ENCODE assay signal across 8 cellular contexts in the genomic region with DNA sequence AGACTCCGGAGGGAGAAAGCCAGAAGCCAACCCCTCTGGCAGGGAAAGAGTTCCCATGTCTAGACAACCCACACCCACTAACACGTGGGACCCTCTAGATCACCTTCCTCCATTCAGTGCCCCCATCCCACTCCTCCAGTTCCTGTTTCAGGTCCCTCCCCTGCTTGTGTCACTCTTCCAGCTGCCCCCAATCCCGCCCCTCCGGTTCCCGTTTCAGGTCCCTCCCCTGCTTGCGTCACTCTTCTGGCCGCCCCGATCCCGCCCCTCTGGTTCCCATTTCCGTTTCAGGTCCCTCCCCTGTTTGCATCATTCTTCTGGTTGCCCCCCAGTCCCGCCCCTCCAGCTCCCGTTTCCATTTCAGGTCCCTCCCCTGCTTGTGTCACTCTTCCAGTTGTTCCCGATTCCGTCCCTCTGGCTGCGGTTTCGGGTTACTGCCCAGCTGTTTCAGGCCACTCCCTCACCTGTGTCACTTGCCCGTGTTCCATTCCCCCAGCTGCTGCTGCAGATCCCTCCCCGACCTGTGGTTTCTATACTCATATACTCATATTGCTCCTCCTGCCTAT.
DNase-seq lines count a peak whose midpoint lies in the region; ATAC-seq and TF ChIP-seq lines count a peak whose summit lies in the region.

No MANE protein-coding gene starts in this region.

- peaks cover 16% of the 10 kb centered on the region for H3K36me3 Mint-ChIP-seq in Caco-2 (ENCODE audit: insufficient read depth, unreplicated experiment)
- no peaks in the 10 kb centered on the region for H3K36me3 Mint-ChIP-seq in activated naive CD4-positive, alpha-beta T cell treated with anti-CD3 and anti-CD28 coated beads, Interleukin-2, amount 50 U/mL, for 72 hours

- H3K9me3 ChIP-seq in Caco-2, result no peaks in the 10 kb centered on the region
- no peaks in the 10 kb centered on the region for H3K9me3 ChIP-seq in MG63
- H3K9me3 ChIP-seq in osteoblast (ENCODE audit: low read depth, low read length), result no peaks in the 10 kb centered on the region
- H3K9me3 ChIP-seq in testis, result no peaks in the 10 kb centered on the region

- peaks cover 17% of the 10 kb centered on the region for H3K4me1 Mint-ChIP-seq in Caco-2 (ENCODE audit: low read depth, unreplicated experiment)

- DNase-seq in Caco-2, result peak; percentile 90 to 96
- peak; percentile 81 for DNase-seq in MG63
- peak; percentile 55 for DNase-seq in SHP77 treated with DMSO at 0.1 percent for 48 hours (lab: John Stamatoyannopoulos, UW)
- DNase-seq in activated naive CD4-positive, alpha-beta T cell treated with anti-CD3 and anti-CD28 coated beads, Interleukin-2, amount 50 U/mL, for 72 hours (ENCODE audit: low spot score in 2 of 2), result peak; percentile 47 to 59
- peak; percentile 62 for DNase-seq in glomerular endothelial cell (ENCODE audit: extremely low read depth, low read depth, low spot score)
- peak; percentile 62 for DNase-seq in osteoblast (ENCODE audit: insufficient read length, low spot score, missing footprints)
- peak; percentile 88 for DNase-seq in testis

- peaks cover 25% of the 10 kb centered on the region for H3K9me3 Mint-ChIP-seq in Caco-2 (ENCODE audit: unreplicated experiment)
- H3K9me3 Mint-ChIP-seq in activated naive CD4-positive, alpha-beta T cell treated with anti-CD3 and anti-CD28 coated beads, Interleukin-2, amount 50 U/mL, for 72 hours, result peaks cover 4 to 10% of the 10 kb centered on the region in 2 donors

- peak overlapping the region; percentile 83 for H3K27ac Mint-ChIP-seq in Caco-2 (ENCODE audit: unreplicated experiment)
- peak overlapping the region; percentile 80 to 96 for H3K27ac Mint-ChIP-seq in activated naive CD4-positive, alpha-beta T cell treated with anti-CD3 and anti-CD28 coated beads, Interleukin-2, amount 50 U/mL, for 72 hours

- ATAC-seq in GM21723 (IDR thresholded peaks at IDR 0.05; ENCODE audit: unreplicated experiment), result peak; percentile 88
- peak; percentile 87 to 89 for ATAC-seq in activated naive CD4-positive, alpha-beta T cell treated with anti-CD3 and anti-CD28 coated beads, Interleukin-2, amount 50 U/mL, for 72 hours

- no peak overlapping the region for H3K27ac ChIP-seq in osteoblast (ENCODE audit: low read depth, low read length)
- peak overlapping the region in 1 of 2 donors; percentile 57 for H3K27ac ChIP-seq in testis

- intact Hi-C loops in Caco-2 (cut with micrococcal nuclease; ENCODE audit: unreplicated experiment), result no loop called here
- intact Hi-C loops in testis (cut with DNase I; ENCODE audit: low total_unique reads), result no loop called here

- H3K27me3 ChIP-seq in Caco-2 (replicated peaks; ENCODE audit: control insufficient read depth, insufficient read depth, low read length) (no peaks in the 10 kb centered on the region), MG63 (no peaks in the 10 kb centered on the region), osteoblast (ENCODE audit: insufficient read depth, low read length) (no peaks in the 10 kb centered on the region), testis (no peaks in the 10 kb centered on the region)

- H3K36me3 ChIP-seq in Caco-2 (ENCODE audit: control insufficient read depth, insufficient read depth, low read length) (no peaks in the 10 kb centered on the region), MG63 (no peaks in the 10 kb centered on the region), osteoblast (ENCODE audit: insufficient read depth, low read length) (no peaks in the 10 kb centered on the region), testis (ENCODE audit: low read depth, missing control alignments) (no peaks in the 10 kb centered on the region)

- 16 to 41% methylated on average over 18 of the region's 18 CpGs for WGBS in testis, 2 donors

- TF ChIP-seq POLR2A in testis (IDR thresholded peaks at IDR 0.05), result no peak

- peak overlapping the region; percentile 91 for H2AFZ ChIP-seq in osteoblast (ENCODE audit: low read length)

- no peaks in the 10 kb centered on the region for H3K79me2 ChIP-seq in osteoblast (ENCODE audit: insufficient read depth, low read length)

- H3K4me3 ChIP-seq in Caco-2 (ENCODE audit: low read depth, low read length) (peak overlapping the region; percentile 46), MG63 (peak overlapping the region; percentile 43), osteoblast (ENCODE audit: insufficient read depth, low read length) (peak overlapping the region; percentile 72), testis (peak overlapping the region; percentile 2 to 40)

- no TSS peak for BruUV-seq in Caco-2 (replicated peaks; lab: Mats Ljungman, UMichigan)

- peak overlapping the region; percentile 91 for H3K4me2 ChIP-seq in osteoblast (ENCODE audit: insufficient read depth, low read length)

- H3K4me3 Mint-ChIP-seq in Caco-2 (ENCODE audit: unreplicated experiment), result peak overlapping the region; percentile 82

- no peaks in the 10 kb centered on the region for H4K20me1 ChIP-seq in osteoblast (ENCODE audit: insufficient read depth, low read length)

- CTCF ChIA-PET in Caco-2 (lab: Charles Lee), result interaction anchor here (1.0 to 1.6 kb wide), 3 partner anchors 72 to 281 kb away, joined by 3 to 6 read pairs (median 6); a partner anchor contains a TSS

- no peaks in the 10 kb centered on the region for H3K27me3 Mint-ChIP-seq in Caco-2 (ENCODE audit: insufficient read depth, unreplicated experiment)

- POLR2A ChIA-PET in Caco-2 (lab: Charles Lee), result no interaction called here

- TF ChIP-seq CTCF in Caco-2 (IDR thresholded peaks at IDR 0.05; ENCODE audit: insufficient read depth in 1 of 2, low read depth in 1 of 2, low read length in 1 of 2, severe bottlenecking in 1 of 2, unreplicated experiment in 1 of 2) (no peak), osteoblast (IDR thresholded peaks at IDR 0.05; ENCODE audit: extremely low read depth, low read depth, low read length) (no peak), testis (IDR thresholded peaks at IDR 0.05) (no peak)

- H3K4me1 ChIP-seq in Caco-2 (peaks cover 11% of the 10 kb centered on the region), osteoblast (ENCODE audit: insufficient read depth, low read length) (peaks cover 3% of the 10 kb centered on the region), testis (no peaks in the 10 kb centered on the region)

Comparison
In these comparisons a context has a peak if more than half of its experiments do, and no peak if none do; other contexts are left out.
1. H3K4me3 ChIP-seq: peak in every context shown above with its lines; median percentile 72 in osteoblast; 46 in Caco-2; 43 in MG63; 21 in testis.